Comparison of ENCODE assay signal across 8 cellular contexts in the genomic region with DNA sequence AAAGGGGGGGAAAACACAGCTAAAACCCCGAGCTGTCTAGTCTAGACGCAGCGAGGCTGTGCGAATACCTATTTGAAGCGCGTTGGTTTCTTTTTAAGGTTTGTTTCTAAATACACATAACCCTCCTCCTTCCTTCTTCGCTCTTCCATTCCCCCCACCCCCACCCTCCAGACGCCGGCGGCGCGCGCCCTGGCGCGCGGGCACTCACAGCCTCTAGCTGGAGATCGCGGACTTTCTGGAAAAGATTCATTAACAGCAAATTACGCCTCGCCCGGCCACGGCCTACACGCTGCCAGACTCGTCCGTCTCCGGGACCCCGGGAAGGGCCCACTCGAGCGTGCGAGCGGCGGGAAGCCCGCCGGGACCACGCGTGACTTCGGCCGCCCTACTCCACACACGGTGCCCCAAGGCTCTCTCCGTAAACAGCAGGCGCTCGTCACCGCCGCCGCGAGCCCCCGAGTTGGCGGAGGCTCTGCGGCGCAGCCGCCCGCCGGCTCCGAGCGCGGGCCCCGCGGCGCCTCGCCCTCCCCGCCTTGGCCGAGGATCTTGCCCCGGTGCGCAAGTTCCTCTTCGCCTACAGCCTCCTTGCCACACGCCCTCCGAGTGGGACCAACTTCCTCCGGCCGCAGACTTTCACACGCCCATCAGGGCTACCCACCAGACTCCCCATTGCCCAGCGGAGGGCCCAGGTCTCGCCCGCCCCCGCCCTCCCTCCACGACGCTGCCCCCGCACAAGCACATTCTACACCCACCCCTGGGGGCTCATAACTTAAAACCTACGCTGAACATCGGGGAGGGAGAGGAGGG. TPM values are rescaled to one million over a fixed set of nuclear protein-coding genes. Genes with fewer than 3 reads are reported as not detected.
DNase-seq lines count a peak whose midpoint lies in the region; ATAC-seq lines count a peak whose summit lies in the region.

No MANE protein-coding gene starts in this region.

- H3K9ac ChIP-seq in iPS-15b (ENCODE audit: low read depth, low read length), result peak overlapping the region; percentile 37

- H3K36me3 ChIP-seq in MG63 (no peaks in the 10 kb centered on the region), iPS-15b (ENCODE audit: control insufficient read depth, insufficient read depth, low read length) (no peaks in the 10 kb centered on the region)

- no peaks in the 10 kb centered on the region for H3K9me3 Mint-ChIP-seq in activated naive CD4-positive, alpha-beta T cell treated with anti-CD3 and anti-CD28 coated beads, Interleukin-2, amount 50 U/mL, for 72 hours

- H3K9me3 ChIP-seq in MG63, result no peaks in the 10 kb centered on the region
- H3K9me3 ChIP-seq in iPS-15b (ENCODE audit: control insufficient read depth, insufficient read depth, low read length), result no peaks in the 10 kb centered on the region

- H3K4me3 ChIP-seq in MG63, result peak overlapping the region; percentile 62
- peak overlapping the region; percentile 63 for H3K4me3 ChIP-seq in iPS-15b (ENCODE audit: low read depth, low read length)
- peak overlapping the region; percentile 41 to 77 (median 70) for H3K4me3 ChIP-seq in skin epidermis

- DNase-seq in EL, result peak; percentile 27
- no peak for DNase-seq in MG63
- no peak for DNase-seq in activated naive CD4-positive, alpha-beta T cell treated with anti-CD3 and anti-CD28 coated beads, Interleukin-2, amount 50 U/mL, for 72 hours (ENCODE audit: low spot score in 2 of 2)
- DNase-seq in HCEC 1CT, result no peak
- DNase-seq in medulla oblongata (ENCODE audit: extremely low spot score), result no peak

- peaks cover 11 to 15% of the 10 kb centered on the region in 2 donors for H3K36me3 Mint-ChIP-seq in activated naive CD4-positive, alpha-beta T cell treated with anti-CD3 and anti-CD28 coated beads, Interleukin-2, amount 50 U/mL, for 72 hours

- H3K27me3 ChIP-seq in MG63 (no peaks in the 10 kb centered on the region), iPS-15b (ENCODE audit: control insufficient read depth, insufficient read depth, low read length) (peaks cover 25% of the 10 kb centered on the region)

- peaks cover 26% of the 10 kb centered on the region for H3K4me1 ChIP-seq in iPS-15b (ENCODE audit: control insufficient read depth, insufficient read depth, low read length)

- peak overlapping the region in 20 of 21 experiments; percentile 50 to 96 (median 86) for H3K27ac ChIP-seq in skin epidermis

- ATAC-seq in activated naive CD4-positive, alpha-beta T cell treated with anti-CD3 and anti-CD28 coated beads, Interleukin-2, amount 50 U/mL, for 72 hours, result peak in 1 of 2 donors; percentile 13
- no peak for ATAC-seq in GM18867 (IDR thresholded peaks at IDR 0.05; ENCODE audit: unreplicated experiment)

- peak overlapping the region; percentile 85 to 88 for H3K27ac Mint-ChIP-seq in activated naive CD4-positive, alpha-beta T cell treated with anti-CD3 and anti-CD28 coated beads, Interleukin-2, amount 50 U/mL, for 72 hours

RNA-seq across cellular contexts. Expression of gene BCOR, which starts 2.0 kb away (rescaled TPM):
- 13.4 and 15.0 TPM in 2 replicates for total RNA-seq in MG63 (2014; rRNA removed; shearing (Covaris generic); ENCODE audit: low replicate concordance)
- 10 to 100 TPM; 46.9 to 48.3 TPM for total RNA-seq in activated naive CD4-positive, alpha-beta T cell treated with anti-CD3 and anti-CD28 coated beads, Interleukin-2, amount 50 U/mL, for 72 hours
